ENCODE assay signal across 17 cellular contexts in genomic region chr16:82295306-82296201, GRCh38.
DNase-seq lines count a peak whose midpoint lies in the region; ATAC-seq and TF ChIP-seq lines count a peak whose summit lies in the region.
"Had no signal": no experiment of that assay in that cellular context is flagged by ENCODE, and none has a peak within 500 bp of the region (broad histone marks: within the 10 kb centered on the region; RNA-seq: fewer than 3 reads in every experiment).

No MANE protein-coding gene starts in this region.

- H3K36me3 ChIP-seq in heart right ventricle (no peaks in the 10 kb centered on the region), HEK293 (ENCODE audit: control insufficient read depth in 2 of 2, insufficient read depth in 1 of 2, low read length in 2 of 2) (no peaks in the 10 kb centered on the region), osteoblast (ENCODE audit: insufficient read depth, low read length) (no peaks in the 10 kb centered on the region)

- H3K4me3 ChIP-seq in heart right ventricle, result no peak overlapping the region
- no peak overlapping the region for H3K4me3 ChIP-seq in HEK293 (ENCODE audit: low read depth, low read length)
- no peak overlapping the region for H3K4me3 ChIP-seq in osteoblast (ENCODE audit: insufficient read depth, low read length)
- H3K4me3 ChIP-seq: GM23248 had no signal

- TF ChIP-seq CTCF in heart right ventricle (IDR thresholded peaks at IDR 0.05) (no peak), HEK293 (tag by site-specific recombination; IDR thresholded peaks at IDR 0.05) (no peak), WTC11 (IDR thresholded peaks at IDR 0.05) (no peak), osteoblast (IDR thresholded peaks at IDR 0.05; ENCODE audit: extremely low read depth, low read depth, low read length) (no peak)

- H3K27ac Mint-ChIP-seq in WTC11, result 0 out of 2 replicates have a peak overlapping the region, but pooled peaks have one; percentile 4
- H3K27ac Mint-ChIP-seq: CD4-positive, alpha-beta memory T cell; H9; HFFc6 had no signal

- no peak for DNase-seq in heart right ventricle
- no peak for DNase-seq in Right ventricle myocardium inferior (ENCODE audit: missing footprints)
- no peak for DNase-seq in WTC11 (ENCODE audit: low spot score)
- peak; percentile 55 for DNase-seq in osteoblast (ENCODE audit: insufficient read length, low spot score, missing footprints)
- DNase-seq in NAMALWA (ENCODE audit: low spot score), result no peak
- no peak for DNase-seq in HK-2 (ENCODE audit: unreplicated experiment)
- DNase-seq: C1 segment of cervical spinal cord; Calu3; CD4-positive, alpha-beta memory T cell; COR-L47; DMS53; DND-41; GM23248; H9; HFFc6 had no signal

- no peak overlapping the region for H2AFZ ChIP-seq in osteoblast (ENCODE audit: low read length)
- H2AFZ ChIP-seq: GM23248 had no signal

- CTCF ChIA-PET in HEK293 (lab: Yijun Ruan, JAX), result interaction anchor here (1.0 kb wide), 1 partner anchor 32 kb away, joined by 5 read pairs; no protein-coding TSS in a partner anchor
- CTCF ChIA-PET in WTC11 (lab: Charles Lee), result interaction anchor here (0.8 kb wide), 1 partner anchor 32 kb away, joined by 3 read pairs; no protein-coding TSS in a partner anchor

- H3K9me3 ChIP-seq in heart right ventricle (no peaks in the 10 kb centered on the region), HEK293 (ENCODE audit: control insufficient read depth, insufficient read depth, low read depth, low read length) (no peaks in the 10 kb centered on the region), osteoblast (ENCODE audit: low read depth, low read length) (no peaks in the 10 kb centered on the region)

- no peak overlapping the region for H3K27ac ChIP-seq in heart right ventricle
- H3K27ac ChIP-seq in HEK293 (ENCODE audit: extremely low read depth, low read depth, low read length), result no peak overlapping the region
- no peak overlapping the region for H3K27ac ChIP-seq in osteoblast (ENCODE audit: low read depth, low read length)
- H3K27ac ChIP-seq: GM23248 had no signal

- ATAC-seq in heart right ventricle, result peak in 5 of 8 donors; percentile 37 to 67 (median 41)
- ATAC-seq in Right ventricle myocardium inferior, result no peak
- no peak for ATAC-seq in WTC11
- ATAC-seq: HCT116 had no signal

- peaks cover 0 to 4% (median 0%) of the 10 kb centered on the region in 7 donors for H3K27me3 ChIP-seq in heart right ventricle
- no peaks in the 10 kb centered on the region for H3K27me3 ChIP-seq in osteoblast (ENCODE audit: insufficient read depth, low read length)

- no peaks in the 10 kb centered on the region for H3K9me3 Mint-ChIP-seq in WTC11
- H3K9me3 Mint-ChIP-seq: CD4-positive, alpha-beta memory T cell; H9 had no signal

- peaks cover 5% of the 10 kb centered on the region for H3K4me1 Mint-ChIP-seq in WTC11
- H3K4me1 Mint-ChIP-seq: CD4-positive, alpha-beta memory T cell had no signal

- peaks cover 0 to 4% (median 0%) of the 10 kb centered on the region in 9 donors for H3K4me1 ChIP-seq in heart right ventricle
- no peaks in the 10 kb centered on the region for H3K4me1 ChIP-seq in HEK293 (ENCODE audit: control insufficient read depth, insufficient read depth, low read length)
- H3K4me1 ChIP-seq in osteoblast (ENCODE audit: insufficient read depth, low read length), result no peaks in the 10 kb centered on the region

- no peaks in the 10 kb centered on the region for H3K36me3 Mint-ChIP-seq in WTC11
- H3K36me3 Mint-ChIP-seq: CD4-positive, alpha-beta memory T cell had no signal

- no peaks in the 10 kb centered on the region for H3K79me2 ChIP-seq in osteoblast (ENCODE audit: insufficient read depth, low read length)

- intact Hi-C loops in heart right ventricle (cut with DNase I) (no loop called here), Right ventricle myocardium inferior (cut with DNase I) (no loop called here)

- 85 to 88% methylated on average over 9 of the region's 9 CpGs for WGBS in heart right ventricle, 2 donors

- H3K4me2 ChIP-seq in osteoblast (ENCODE audit: insufficient read depth, low read length), result no peak overlapping the region

- POLR2A ChIA-PET in HEK293 (lab: Yijun Ruan, JAX) (no interaction called here), WTC11 (lab: Charles Lee) (no interaction called here)

- H3K4me3 Mint-ChIP-seq in WTC11, result no peak overlapping the region
- H3K4me3 Mint-ChIP-seq: CD4-positive, alpha-beta memory T cell; H9; HFFc6 had no signal

- H4K20me1 ChIP-seq in osteoblast (ENCODE audit: insufficient read depth, low read length), result no peaks in the 10 kb centered on the region

- no peaks in the 10 kb centered on the region for H3K27me3 Mint-ChIP-seq in WTC11 (ENCODE audit: low read depth)

TF ChIP-seq in HEK293, 187 proteins besides CTCF, POLR2A, EP300 and RAD21:
- no peak for TF ChIP-seq KLF8 (tag by site-specific recombination; IDR thresholded peaks at IDR 0.05)
- TF ChIP-seq ZSCAN23 (tag by site-specific recombination; IDR thresholded peaks at IDR 0.05), result no peak
- no peak for TF ChIP-seq ZNF239 (tag by site-specific recombination; IDR thresholded peaks at IDR 0.05)
- no peak for TF ChIP-seq ZBTB8A (tag by site-specific recombination; IDR thresholded peaks at IDR 0.05)
- no peak for TF ChIP-seq ZNF776 (tag by site-specific recombination; IDR thresholded peaks at IDR 0.05; ENCODE audit: borderline replicate concordance)
- no peak for TF ChIP-seq GLI4 (tag by site-specific recombination; IDR thresholded peaks at IDR 0.05)
- TF ChIP-seq, protein P1, sequence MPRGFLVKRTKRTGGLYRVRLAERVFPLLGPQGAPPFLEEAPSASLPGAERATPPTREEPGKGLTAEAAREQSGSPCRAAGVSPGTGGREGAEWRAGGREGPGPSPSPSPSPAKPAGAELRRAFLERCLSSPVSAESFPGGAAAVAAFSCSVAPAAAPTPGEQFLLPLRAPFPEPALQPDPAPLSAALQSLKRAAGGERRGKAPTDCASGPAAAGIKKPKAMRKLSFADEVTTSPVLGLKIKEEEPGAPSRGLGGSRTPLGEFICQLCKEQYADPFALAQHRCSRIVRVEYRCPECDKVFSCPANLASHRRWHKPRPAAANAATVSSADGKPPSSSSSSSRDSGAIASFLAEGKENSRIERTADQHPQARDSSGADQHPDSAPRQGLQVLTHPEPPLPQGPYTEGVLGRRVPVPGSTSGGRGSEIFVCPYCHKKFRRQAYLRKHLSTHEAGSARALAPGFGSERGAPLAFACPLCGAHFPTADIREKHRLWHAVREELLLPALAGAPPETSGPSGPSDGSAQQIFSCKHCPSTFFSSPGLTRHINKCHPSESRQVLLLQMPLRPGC (tag by site-specific recombination; IDR thresholded peaks at IDR 0.05), result no peak
- TF ChIP-seq ZNF449 (tag by site-specific recombination; IDR thresholded peaks at IDR 0.05), result peak; percentile 85

TF ChIP-seq in WTC11, 78 proteins besides CTCF, POLR2A, EP300 and RAD21 (continues in another document):
- TF ChIP-seq ZBTB21 (CRISPR knock-in tag; IDR thresholded peaks at IDR 0.05; ENCODE audit: borderline replicate concordance) (no peak), GRHL2 (CRISPR knock-in tag; IDR thresholded peaks at IDR 0.05; ENCODE audit: insufficient replicate concordance, severe bottlenecking) (no peak), ATF1 (CRISPR knock-in tag; IDR thresholded peaks at IDR 0.05) (no peak), SP1 (CRISPR knock-in tag; conservative IDR thresholded peaks at IDR 0.05) (no peak), ZNF138 (CRISPR knock-in tag; conservative IDR thresholded peaks at IDR 0.05) (no peak), AFF4 (CRISPR knock-in tag; IDR thresholded peaks at IDR 0.05; ENCODE audit: borderline replicate concordance) (no peak), ZNF396 (CRISPR knock-in tag; IDR thresholded peaks at IDR 0.05; ENCODE audit: borderline replicate concordance) (no peak)
- TF ChIP-seq, protein P2, sequence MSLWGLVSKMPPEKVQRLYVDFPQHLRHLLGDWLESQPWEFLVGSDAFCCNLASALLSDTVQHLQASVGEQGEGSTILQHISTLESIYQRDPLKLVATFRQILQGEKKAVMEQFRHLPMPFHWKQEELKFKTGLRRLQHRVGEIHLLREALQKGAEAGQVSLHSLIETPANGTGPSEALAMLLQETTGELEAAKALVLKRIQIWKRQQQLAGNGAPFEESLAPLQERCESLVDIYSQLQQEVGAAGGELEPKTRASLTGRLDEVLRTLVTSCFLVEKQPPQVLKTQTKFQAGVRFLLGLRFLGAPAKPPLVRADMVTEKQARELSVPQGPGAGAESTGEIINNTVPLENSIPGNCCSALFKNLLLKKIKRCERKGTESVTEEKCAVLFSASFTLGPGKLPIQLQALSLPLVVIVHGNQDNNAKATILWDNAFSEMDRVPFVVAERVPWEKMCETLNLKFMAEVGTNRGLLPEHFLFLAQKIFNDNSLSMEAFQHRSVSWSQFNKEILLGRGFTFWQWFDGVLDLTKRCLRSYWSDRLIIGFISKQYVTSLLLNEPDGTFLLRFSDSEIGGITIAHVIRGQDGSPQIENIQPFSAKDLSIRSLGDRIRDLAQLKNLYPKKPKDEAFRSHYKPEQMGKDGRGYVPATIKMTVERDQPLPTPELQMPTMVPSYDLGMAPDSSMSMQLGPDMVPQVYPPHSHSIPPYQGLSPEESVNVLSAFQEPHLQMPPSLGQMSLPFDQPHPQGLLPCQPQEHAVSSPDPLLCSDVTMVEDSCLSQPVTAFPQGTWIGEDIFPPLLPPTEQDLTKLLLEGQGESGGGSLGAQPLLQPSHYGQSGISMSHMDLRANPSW (CRISPR knock-in tag; conservative IDR thresholded peaks at IDR 0.05; ENCODE audit: low read depth), result no peak

Comparison
In these comparisons a context has a peak if more than half of its experiments do, and no peak if none do; other contexts are left out.
1. ATAC-seq: peak in heart right ventricle (5 of 8); none in Right ventricle myocardium inferior (single experiment) and WTC11 (single experiment).